In the genomic region with DNA sequence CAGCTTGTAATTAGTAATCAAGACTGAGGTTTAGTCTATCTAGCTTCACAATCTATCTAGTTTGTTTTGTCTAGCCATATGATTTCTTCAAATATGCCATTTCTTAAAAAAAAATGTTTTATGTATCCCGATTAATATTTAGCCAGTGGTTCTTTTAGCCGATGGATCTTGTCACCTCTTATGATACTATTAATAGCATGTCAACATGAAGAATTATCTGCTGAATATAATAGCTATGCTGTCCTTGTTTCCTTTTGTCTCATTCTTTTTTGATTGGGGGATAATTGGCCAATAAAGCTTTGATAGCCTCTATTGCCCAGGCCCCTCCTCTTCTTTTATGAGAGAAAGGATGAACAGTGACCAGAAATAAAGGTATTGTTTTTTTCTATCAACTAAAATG, we compare ENCODE assay signal across 17 cellular contexts.
"Had no signal": no experiment of that assay in that cellular context is flagged by ENCODE, and none has a peak within 500 bp of the region (broad histone marks: within the 10 kb centered on the region; RNA-seq: fewer than 3 reads in every experiment).

No MANE protein-coding gene starts in this region.

- DNase-seq: activated CD4-positive, alpha-beta T cell treated with anti-CD3 and anti-CD28 coated beads, Interleukin-2, amount 50 U/mL, for 4 hours; activated gamma-delta T cell; dorsolateral prefrontal cortex; endodermal cell; foreskin keratinocyte; glutamatergic neuron; kidney; left lung; spleen; stimulated activated CD4-positive, alpha-beta T cell treated with anti-CD3 and anti-CD28 coated beads, Interleukin-4, amount 100 ng/mL, for 4 hours; SW 1271; T-helper 2 cell; testis; upper lobe of left lung had no signal

- H3K36me3 ChIP-seq: upper lobe of left lung had no signal

- H3K9me3 Mint-ChIP-seq: activated naive CD4-positive, alpha-beta T cell treated with anti-CD3 and anti-CD28 coated beads, Interleukin-2, amount 50 U/mL, for 24 hours had no signal

- H3K4me1 ChIP-seq: foreskin keratinocyte, testis had no signal

- ATAC-seq: foreskin keratinocyte; stimulated activated memory B cell treated with anti-CD40 and anti-IgM and Interleukin-4, amounts not matched to agents 10 μg/mL and 1 μg/mL and 100 μg/mL, for 72 hours had no signal

- H3K27ac ChIP-seq: epithelial cell of prostate, foreskin keratinocyte, left lung, testis, upper lobe of left lung had no signal

- H3K4me3 ChIP-seq: dorsolateral prefrontal cortex, left lung, spleen, testis, upper lobe of left lung had no signal

- H3K4me1 Mint-ChIP-seq: endodermal cell had no signal

- H3K27ac Mint-ChIP-seq: activated naive CD4-positive, alpha-beta T cell treated with anti-CD3 and anti-CD28 coated beads, Interleukin-2, amount 50 U/mL, for 24 hours; endodermal cell; stimulated activated memory B cell treated with anti-CD40 and anti-IgM and Interleukin-4, amounts not matched to agents 10 μg/mL and 1 μg/mL and 100 μg/mL, for 72 hours had no signal

- H3K27me3 ChIP-seq: dorsolateral prefrontal cortex, foreskin keratinocyte, left lung, spleen, testis, upper lobe of left lung had no signal

- H3K4me3 Mint-ChIP-seq: activated naive CD4-positive, alpha-beta T cell treated with anti-CD3 and anti-CD28 coated beads, Interleukin-2, amount 50 U/mL, for 24 hours; endodermal cell; stimulated activated memory B cell treated with anti-CD40 and anti-IgM and Interleukin-4, amounts not matched to agents 10 μg/mL and 1 μg/mL and 100 μg/mL, for 72 hours had no signal

- H3K27me3 Mint-ChIP-seq: activated naive CD4-positive, alpha-beta T cell treated with anti-CD3 and anti-CD28 coated beads, Interleukin-2, amount 50 U/mL, for 24 hours; stimulated activated memory B cell treated with anti-CD40 and anti-IgM and Interleukin-4, amounts not matched to agents 10 μg/mL and 1 μg/mL and 100 μg/mL, for 72 hours had no signal

- H3K9me3 ChIP-seq: testis, upper lobe of left lung had no signal
